In genomic region chr1:210707300-210707699, GRCh38 we compare ENCODE assay signal across 19 cellular contexts.
A peak's percentile ranks its signal among the peaks of the same experiment; 100 is the strongest.
DNase-seq lines count a peak whose midpoint lies in the region; ATAC-seq and TF ChIP-seq lines count a peak whose summit lies in the region.
"Had no signal": no experiment of that assay in that cellular context is flagged by ENCODE, and none has a peak within 500 bp of the region (broad histone marks: within the 10 kb centered on the region; RNA-seq: fewer than 3 reads in every experiment).

No MANE protein-coding gene starts in this region.

- H3K36me3 Mint-ChIP-seq in MCF 10A (ENCODE audit: insufficient read depth, unreplicated experiment), result no peaks in the 10 kb centered on the region

- no peak overlapping the region for H3K4me3 ChIP-seq in prostate gland
- H3K4me3 ChIP-seq: GM23338 had no signal

- 25% methylated on average over 6 of the region's 6 CpGs for WGBS in prostate gland

- TF ChIP-seq CTCF in prostate gland (IDR thresholded peaks at IDR 0.05) (no peak), MCF 10A (IDR thresholded peaks at IDR 0.05; ENCODE audit: unreplicated experiment) (no peak)

- H3K4me1 Mint-ChIP-seq in MCF 10A (ENCODE audit: insufficient read depth, unreplicated experiment), result peaks cover 6% of the 10 kb centered on the region

- CTCF ChIA-PET in MCF 10A (lab: Yijun Ruan, JAX), result interaction anchor here (0.6 to 1.2 kb wide), 2 partner anchors 8 to 205 kb away, joined by 3 to 4 read pairs; no protein-coding TSS in a partner anchor

- no peaks in the 10 kb centered on the region for H3K9me3 Mint-ChIP-seq in MCF 10A (ENCODE audit: unreplicated experiment)
- H3K9me3 Mint-ChIP-seq: GM23338 had no signal

- DNase-seq in NCI-H1092 treated with DMSO at 0.1 percent for 48 hours (lab: John Stamatoyannopoulos, UW) (peak; percentile 55), NCI-H1092 (lab: John Stamatoyannopoulos, UW) (no peak), M059J (ENCODE audit: low read depth) (peak; percentile 34), left colon (peak; percentile 25 to 31), prostate gland (ENCODE audit: low spot score) (peak; percentile 54), MCF 10A (ENCODE audit: unreplicated experiment) (no peak), activated gamma-delta T cell treated with Interleukin-2 at 50 U/mL for 16 hours (no peak), retina (no peak)
- DNase-seq: COR-L47, DMS 273 treated with DMSO at 0.1 percent for 48 hours, DND-41, KBM-7, NCI-H1105, NCI-H2081 treated with DMSO at 0.1 percent for 48 hours, NCI-H226, NCI-H524 treated with DMSO at 0.1 percent for 48 hours had no signal

- intact Hi-C loops in left colon (cut with DNase I, micrococcal nuclease), result no loop called here
- intact Hi-C loops in prostate gland (cut with DNase I), result no loop called here
- intact Hi-C loops in MCF 10A (cut with micrococcal nuclease), result no loop called here

- no peak for TF ChIP-seq POLR2A in prostate gland (IDR thresholded peaks at IDR 0.05)

- no peak overlapping the region for H3K4me3 Mint-ChIP-seq in MCF 10A (ENCODE audit: unreplicated experiment)
- H3K4me3 Mint-ChIP-seq: GM23338 had no signal

- no TSS peak for BruUV-seq in MCF 10A (replicated peaks; lab: Mats Ljungman, UMichigan)

- H3K27me3 Mint-ChIP-seq in MCF 10A (ENCODE audit: insufficient read depth, unreplicated experiment), result peaks cover 5% of the 10 kb centered on the region

- H3K9me3 ChIP-seq in prostate gland, result no peaks in the 10 kb centered on the region

- H3K27ac ChIP-seq in prostate gland, result no peak overlapping the region
- H3K27ac ChIP-seq: 22Rv1 had no signal

- H3K4me1 ChIP-seq in prostate gland (replicated peaks), result peaks cover 3% of the 10 kb centered on the region

- ATAC-seq in left colon, result peak; percentile 98
- ATAC-seq: GM23338, HCT116 had no signal

- no peaks in the 10 kb centered on the region for H3K36me3 ChIP-seq in prostate gland

- no peak overlapping the region for H3K27ac Mint-ChIP-seq in MCF 10A (ENCODE audit: low read depth, unreplicated experiment)
- H3K27ac Mint-ChIP-seq: GM23338 had no signal

- POLR2A ChIA-PET in MCF 10A (lab: Yijun Ruan, JAX), result no interaction called here

- H3K27me3 ChIP-seq in prostate gland (replicated peaks; ENCODE audit: insufficient read depth), result no peaks in the 10 kb centered on the region

Comparison
In these comparisons a context has a peak if more than half of its experiments do, and no peak if none do; other contexts are left out.
1. DNase-seq: peak in NCI-H1092 treated with DMSO at 0.1 percent for 48 hours (single experiment), M059J (single experiment), left colon (2 of 2) and prostate gland (single experiment); none in NCI-H1092 (single experiment), MCF 10A (single experiment), activated gamma-delta T cell treated with Interleukin-2 at 50 U/mL for 16 hours (single experiment) and retina (single experiment).